In genomic region chr17:10088444-10088843, GRCh38 we compare ENCODE assay signal across 17 cellular contexts.
"Had no signal": no experiment of that assay in that cellular context is flagged by ENCODE, and none has a peak within 500 bp of the region (broad histone marks: within the 10 kb centered on the region; RNA-seq: fewer than 3 reads in every experiment).

No MANE protein-coding gene starts in this region.

- H3K4me3 ChIP-seq: adrenal gland, cardiac muscle cell, dorsolateral prefrontal cortex, spleen, thoracic aorta, upper lobe of right lung had no signal

- H3K27me3 ChIP-seq: adrenal gland, cardiac muscle cell, dorsolateral prefrontal cortex, spleen had no signal

- H3K27me3 Mint-ChIP-seq: activated CD4-positive, alpha-beta T cell treated with anti-CD3 and anti-CD28 coated beads for 36 hours; activated CD8-positive, alpha-beta T cell treated with anti-CD3 and anti-CD28 coated beads for 36 hours; activated naive CD4-positive, alpha-beta T cell treated with anti-CD3 and anti-CD28 coated beads, Interleukin-2, amount 50 U/mL, for 24 hours had no signal

- H3K9me3 ChIP-seq: thoracic aorta had no signal

- H3K36me3 ChIP-seq: adrenal gland, cardiac muscle cell, thoracic aorta, upper lobe of right lung had no signal

- H3K4me3 Mint-ChIP-seq: activated CD4-positive, alpha-beta T cell treated with anti-CD3 and anti-CD28 coated beads for 36 hours; activated CD8-positive, alpha-beta T cell treated with anti-CD3 and anti-CD28 coated beads for 36 hours; activated naive CD4-positive, alpha-beta T cell treated with anti-CD3 and anti-CD28 coated beads, Interleukin-2, amount 50 U/mL, for 24 hours; activated T-cell treated with anti-CD3 and anti-CD28 coated beads, Interleukin-2, amount 50 U/mL, for 4 hours; natural killer cell; T-helper 17 cell had no signal

- DNase-seq: activated CD4-positive, alpha-beta T cell treated with anti-CD3 and anti-CD28 coated beads for 36 hours; activated CD8-positive, alpha-beta T cell treated with anti-CD3 and anti-CD28 coated beads for 36 hours; activated effector memory CD4-positive, alpha-beta T cell treated with anti-CD3 and anti-CD28 coated beads, Interleukin-2, amount 50 U/mL, for 16 hours; activated T-cell treated with anti-CD3 and anti-CD28 coated beads, Interleukin-2, amount 50 U/mL, for 4 hours; dorsolateral prefrontal cortex; erythroblast; glutamatergic neuron; natural killer cell; nucleus accumbens; spleen; T-helper 17 cell; upper lobe of right lung had no signal

- H3K9me3 Mint-ChIP-seq: activated CD8-positive, alpha-beta T cell treated with anti-CD3 and anti-CD28 coated beads for 36 hours; activated naive CD4-positive, alpha-beta T cell treated with anti-CD3 and anti-CD28 coated beads, Interleukin-2, amount 50 U/mL, for 24 hours; natural killer cell had no signal

- H3K27ac ChIP-seq: adrenal gland, cardiac muscle cell, thoracic aorta had no signal

- H3K27ac Mint-ChIP-seq: activated CD4-positive, alpha-beta T cell treated with anti-CD3 and anti-CD28 coated beads for 36 hours; activated CD8-positive, alpha-beta T cell treated with anti-CD3 and anti-CD28 coated beads for 36 hours; activated naive CD4-positive, alpha-beta T cell treated with anti-CD3 and anti-CD28 coated beads, Interleukin-2, amount 50 U/mL, for 24 hours; progenitor cell of endocrine pancreas; T-helper 17 cell had no signal

- ATAC-seq: activated CD4-positive, alpha-beta T cell treated with anti-CD3 and anti-CD28 coated beads for 36 hours; activated CD8-positive, alpha-beta T cell treated with anti-CD3 and anti-CD28 coated beads for 36 hours; activated T-cell treated with anti-CD3 and anti-CD28 coated beads, Interleukin-2, amount 50 U/mL, for 4 hours; natural killer cell; T-helper 17 cell had no signal

- H3K36me3 Mint-ChIP-seq: activated naive CD4-positive, alpha-beta T cell treated with anti-CD3 and anti-CD28 coated beads, Interleukin-2, amount 50 U/mL, for 24 hours had no signal

- H3K4me1 Mint-ChIP-seq: activated CD4-positive, alpha-beta T cell treated with anti-CD3 and anti-CD28 coated beads for 36 hours; activated naive CD4-positive, alpha-beta T cell treated with anti-CD3 and anti-CD28 coated beads, Interleukin-2, amount 50 U/mL, for 24 hours; T-helper 17 cell had no signal
